Comparison of ENCODE assay signal across 8 cellular contexts in genomic region chr19:18417250-18418033, GRCh38. TPM values are rescaled to one million over a fixed set of nuclear protein-coding genes. Genes with fewer than 3 reads are reported as not detected.
DNase-seq lines count a peak whose midpoint lies in the region; ATAC-seq, FAIRE-seq and TF ChIP-seq lines count a peak whose summit lies in the region.

No MANE protein-coding gene starts in this region.

- H2AFZ ChIP-seq in K562 (ENCODE audit: low read depth, low read length), result peak overlapping the region; percentile 92

- peak overlapping the region; percentile 88 for H3K4me2 ChIP-seq in K562 (ENCODE audit: insufficient read depth, low read length)

- no peak for TF ChIP-seq RAD21 in K562 (CRISPR knock-in tag; conservative IDR thresholded peaks at IDR 0.05 in 1 of 2, IDR thresholded peaks at IDR 0.05 in 1 of 2)

- H3K4me1 ChIP-seq in K562 (replicated peaks in 1 of 2; ENCODE audit: control insufficient read depth in 2 of 2, insufficient read depth in 2 of 2, low read length in 2 of 2) (peaks cover 51 to 91% of the 10 kb centered on the region in 2 experiments), sigmoid colon (peaks cover 0 to 68% (median 62%) of the 10 kb centered on the region in 4 donors)

- no peak for TF ChIP-seq CTCF in K562 (IDR thresholded peaks at IDR 0.05 in 2 of 3, conservative IDR thresholded peaks at IDR 0.05 in 1 of 3; ENCODE audit: insufficient read depth in 2 of 3, low read depth in 1 of 3, low read length in 3 of 3)
- TF ChIP-seq CTCF in sigmoid colon (IDR thresholded peaks at IDR 0.05), result no peak

- WGBS in K562 (ENCODE audit: insufficient coverage, low coverage, missing lambda C conversion rate), result 0% methylated on average over 29 of the region's 54 CpGs
- 0 to 1% methylated on average over 54 of the region's 54 CpGs for WGBS in sigmoid colon, 2 donors

- DNase-seq in COR-L47 (lab: John Stamatoyannopoulos, UW) (peak; percentile 83), HCEC 1CT (peak; percentile 69), OCI-M2 (lab: John Stamatoyannopoulos, UW; ENCODE audit: unreplicated experiment) (peak; percentile 68), K562 (ENCODE audit: extremely low read depth in 1 of 4, low spot score in 3 of 4) (peak; percentile 79 to 94 (median 85)), sigmoid colon (peak; percentile 91), NAMALWA (ENCODE audit: low spot score) (no peak)

- H3K9me3 ChIP-seq in K562 (replicated peaks; ENCODE audit: control insufficient read depth, insufficient read depth, low read depth, low read length) (no peaks in the 10 kb centered on the region), sigmoid colon (no peaks in the 10 kb centered on the region)

- TF ChIP-seq POLR2A in K562 (conservative IDR thresholded peaks at IDR 0.05), result peak; percentile 50
- no peak for TF ChIP-seq POLR2A in sigmoid colon (IDR thresholded peaks at IDR 0.05)

- FAIRE-seq in K562 (lab: Jason Lieb, UNC), result no peak

- peaks cover 12% of the 10 kb centered on the region; the same call in 1 of the 3 replicates for H3K36me3 ChIP-seq in K562 (ENCODE audit: control insufficient read depth, insufficient read depth, low read length)
- H3K36me3 ChIP-seq in sigmoid colon, result no peaks in the 10 kb centered on the region

- no peaks in the 10 kb centered on the region for H3K27me3 ChIP-seq in K562 (ENCODE audit: control insufficient read depth in 2 of 2, insufficient read depth in 2 of 2, low read length in 2 of 2)
- peaks cover 0 to 29% (median 3%) of the 10 kb centered on the region in 3 donors for H3K27me3 ChIP-seq in sigmoid colon

- peaks cover 10% of the 10 kb centered on the region; the same call in 1 of the 2 replicates for H4K20me1 ChIP-seq in K562 (replicated peaks; ENCODE audit: control insufficient read depth, insufficient read depth, low read length)

- intact Hi-C loops in K562 (cut with micrococcal nuclease), result loop anchor here (5.0 kb wide), 1 partner anchor 215 kb away; the partner anchor contains the start of gene RAB3A
- intact Hi-C loops in sigmoid colon (cut with DNase I), result loop anchor here (5.0 to 10.0 kb wide), 2 partner anchors 135 to 303 kb away; partner anchors contain the start of gene JUND

- peak overlapping the region; percentile 90 to 93 for H3K9ac ChIP-seq in K562 (ENCODE audit: insufficient read depth in 1 of 2, low read depth in 2 of 2, low read length in 2 of 2)

- CTCF ChIA-PET in K562 (lab: Yijun Ruan, JAX; ENCODE audit: low intra/inter-chr PET ratio), result no interaction called here

- peaks cover 47% of the 10 kb centered on the region for H3K79me2 ChIP-seq in K562 (ENCODE audit: control insufficient read depth, insufficient read depth, low read length)

- in situ Hi-C loops in K562 (cut with MboI), result loop anchor here (10.0 kb wide), 1 partner anchor 323 kb away; the partner anchor contains the start of gene MAST3

- no peaks in the 10 kb centered on the region for H3K9me1 ChIP-seq in K562 (ENCODE audit: control insufficient read depth, insufficient read depth, low read length)

- H3K27ac ChIP-seq in K562 (ENCODE audit: extremely low read depth, low read depth, low read length) (peak overlapping the region; percentile 97), sigmoid colon (peak overlapping the region; percentile 82 to 88 (median 86))

- POLR2A ChIA-PET in K562 (lab: Yijun Ruan, JAX), result interaction anchor here (0.6 to 11.1 kb wide), 11 partner anchors 11 to 646 kb away, joined by 3 to 244 read pairs (median 3); partner anchors contain the start of genes GDF15, JUND and SLC25A42

- TF ChIP-seq EP300 in K562 (IDR thresholded peaks at IDR 0.05; ENCODE audit: low read length), result peak; percentile 45
- no peak for TF ChIP-seq EP300 in sigmoid colon (IDR thresholded peaks at IDR 0.05)

- peak; percentile 74 for ATAC-seq in K562
- no peak for ATAC-seq in GM19324 (IDR thresholded peaks at IDR 0.05; ENCODE audit: low FRiP score, unreplicated experiment)

- no TSS peak for BruUV-seq in K562 (replicated peaks; lab: Mats Ljungman, UMichigan)

- H3K4me3 ChIP-seq in K562 (peak overlapping the region; percentile 60), iPS-11a (ENCODE audit: low read depth, low read length) (peak overlapping the region; percentile 34), sigmoid colon (peak overlapping the region; percentile 6 to 74 (median 38))

RNA-seq across cellular contexts. Expression of gene SSBP4, which starts 1.8 kb away (rescaled TPM):
- 28.5 and 141 TPM in 2 replicates for total RNA-seq in K562 (2011; cell fraction: chromatin; rRNA removed; ENCODE audit: low replicate concordance)
- 209 and 228 TPM in 2 replicates for total RNA-seq in K562 (2011; cell fraction: nucleolus; rRNA removed)
- 68.6 and 76.2 TPM in 2 replicates for total RNA-seq in K562 (2011; cell fraction: nucleoplasm; rRNA removed)
- total RNA-seq in K562 (2014; rRNA removed) (125 and 188 TPM in 2 replicates), K562 (2014; rRNA removed; fragmentation: Illumina TruSeq; extraction: Trizol) (21.2 and 21.4 TPM in 2 replicates), K562 (2015; rRNA removed; fragmentation: Illumina TruSeq; extraction: Trizol) (72.3 and 76.3 TPM in 2 replicates), K562 (2021) (189 TPM in 2 replicates), sigmoid colon (10 to 100 TPM; 52.4 to 71.4 (median 58.0) TPM)
- polyA plus RNA-seq in K562 (2011; rRNA removed) (20.1 and 25.9 TPM in 2 replicates), K562 (2014; fragmentation: Illumina TruSeq; extraction: Trizol) (39.0 and 114 TPM in 2 replicates), K562 (2014; fragmentation: Nextera tagmentation; extraction: Ambion mirVana) (1 to 10 TPM; 1.1 to 1.9 TPM), K562 (2014; rRNA removed) (119 and 133 TPM in 2 replicates), sigmoid colon (10 to 100 TPM; 13.9 to 51.4 (median 32.4) TPM)
- polyA plus RNA-seq in K562 (2011; cell fraction: cytosol; rRNA removed), result 25.4 and 118 TPM in 2 replicates
- 134 and 296 TPM in 2 replicates for polyA plus RNA-seq in K562 (2011; cell fraction: nucleus; rRNA removed)
- 81.3 and 110 TPM in 2 replicates for polyA plus RNA-seq in K562 (2012)
- 3.6 and 7.0 TPM in 2 replicates for polyA minus RNA-seq in K562 (2011; rRNA and poly(A)+ RNA removed)
- polyA minus RNA-seq in K562 (2011; cell fraction: cytosol; rRNA and poly(A)+ RNA removed), result 37.3 and 43.8 TPM in 2 replicates
- polyA minus RNA-seq in K562 (2011; cell fraction: nucleus; rRNA and poly(A)+ RNA removed), result 85.0 and 105 TPM in 2 replicates

RNA-seq across cellular contexts. Expression of gene LRRC25, which starts 20.0 kb away (rescaled TPM):
- 0.25 TPM in 1 of 2 replicates, not detected in the other for total RNA-seq in K562 (2011; cell fraction: chromatin; rRNA removed; ENCODE audit: low replicate concordance)
- 0.39 and 0.50 TPM in 2 replicates for total RNA-seq in K562 (2011; cell fraction: nucleolus; rRNA removed)
- 0.22 TPM in 1 of 2 replicates, not detected in the other for total RNA-seq in K562 (2011; cell fraction: nucleoplasm; rRNA removed)
- 0.18 and 0.29 TPM in 2 replicates for total RNA-seq in K562 (2014; rRNA removed)
- total RNA-seq in K562 (2014; rRNA removed; fragmentation: Illumina TruSeq; extraction: Trizol), result 0.07 TPM in 1 of 2 replicates, not detected in the other
- 0.30 and 0.36 TPM in 2 replicates for total RNA-seq in K562 (2015; rRNA removed; fragmentation: Illumina TruSeq; extraction: Trizol)
- 0.09 and 0.22 TPM in 2 replicates for total RNA-seq in K562 (2021)
- polyA plus RNA-seq in K562 (2011; rRNA removed), result 0.10 and 0.42 TPM in 2 replicates
- polyA plus RNA-seq in K562 (2011; cell fraction: cytosol; rRNA removed), result 0.31 and 0.41 TPM in 2 replicates
- polyA plus RNA-seq in K562 (2011; cell fraction: nucleus; rRNA removed), result 0.20 and 0.53 TPM in 2 replicates
- 0.33 and 1.1 TPM in 2 replicates for polyA plus RNA-seq in K562 (2012)
- 0.10 and 0.25 TPM in 2 replicates for polyA plus RNA-seq in K562 (2014; fragmentation: Illumina TruSeq; extraction: Trizol)
- polyA plus RNA-seq in K562 (2014; fragmentation: Nextera tagmentation; extraction: Ambion mirVana), result not detected
- 0.08 TPM in 1 of 2 replicates, not detected in the other for polyA plus RNA-seq in K562 (2014; rRNA removed)
- 0.11 and 0.18 TPM in 2 replicates for polyA minus RNA-seq in K562 (2011; rRNA and poly(A)+ RNA removed)
- 0.57 and 1.1 TPM in 2 replicates for polyA minus RNA-seq in K562 (2011; cell fraction: cytosol; rRNA and poly(A)+ RNA removed)
- 0.13 and 0.67 TPM in 2 replicates for polyA minus RNA-seq in K562 (2011; cell fraction: nucleus; rRNA and poly(A)+ RNA removed)
- total RNA-seq in sigmoid colon, result 10 to 100 TPM in 1 of 4 donors, 1 to 10 TPM in 3; 2.2 to 13.3 (median 9.0) TPM
- 10 to 100 TPM in 1 of 3 donors, 1 to 10 TPM in 2; 4.2 to 10.9 (median 6.0) TPM for polyA plus RNA-seq in sigmoid colon

RNA-seq across cellular contexts. Expression of gene ISYNA1, which starts 20.5 kb away (rescaled TPM):
- 155 and 651 TPM in 2 replicates for total RNA-seq in K562 (2011; cell fraction: chromatin; rRNA removed; ENCODE audit: low replicate concordance)
- 616 and 678 TPM in 2 replicates for total RNA-seq in K562 (2011; cell fraction: nucleolus; rRNA removed)
- total RNA-seq in K562 (2011; cell fraction: nucleoplasm; rRNA removed), result 226 and 284 TPM in 2 replicates
- total RNA-seq in K562 (2014; rRNA removed) (180 and 202 TPM in 2 replicates), K562 (2014; rRNA removed; fragmentation: Illumina TruSeq; extraction: Trizol) (14.6 and 32.0 TPM in 2 replicates), K562 (2015; rRNA removed; fragmentation: Illumina TruSeq; extraction: Trizol) (93.2 and 96.8 TPM in 2 replicates), K562 (2021) (435 and 460 TPM in 2 replicates), sigmoid colon (10 to 100 TPM in 3 of 4 donors, 1 to 10 TPM in 1; 9.1 to 12.8 (median 11.5) TPM)
- polyA plus RNA-seq in K562 (2011; rRNA removed) (99.3 and 191 TPM in 2 replicates), K562 (2014; fragmentation: Illumina TruSeq; extraction: Trizol) (73.2 and 198 TPM in 2 replicates), K562 (2014; fragmentation: Nextera tagmentation; extraction: Ambion mirVana) (10 to 100 TPM; 21.8 to 57.6 TPM), K562 (2014; rRNA removed) (376 and 380 TPM in 2 replicates), sigmoid colon (10 to 100 TPM in 1 of 3 donors, 1 to 10 TPM in 2; 3.7 to 18.7 (median 4.2) TPM)
- polyA plus RNA-seq in K562 (2011; cell fraction: cytosol; rRNA removed), result 148 and 356 TPM in 2 replicates
- 1,012 and 1,382 TPM in 2 replicates for polyA plus RNA-seq in K562 (2011; cell fraction: nucleus; rRNA removed)
- 319 and 453 TPM in 2 replicates for polyA plus RNA-seq in K562 (2012)
- 36.7 and 52.6 TPM in 2 replicates for polyA minus RNA-seq in K562 (2011; rRNA and poly(A)+ RNA removed)
- polyA minus RNA-seq in K562 (2011; cell fraction: cytosol; rRNA and poly(A)+ RNA removed), result 173 and 245 TPM in 2 replicates
- 114 and 124 TPM in 2 replicates for polyA minus RNA-seq in K562 (2011; cell fraction: nucleus; rRNA and poly(A)+ RNA removed)

RNA-seq across cellular contexts. Expression of gene GDF15, which starts 31.5 kb away (rescaled TPM):
- 25.1 and 116 TPM in 2 replicates for total RNA-seq in K562 (2011; cell fraction: chromatin; rRNA removed; ENCODE audit: low replicate concordance)
- 214 and 262 TPM in 2 replicates for total RNA-seq in K562 (2011; cell fraction: nucleolus; rRNA removed)
- total RNA-seq in K562 (2011; cell fraction: nucleoplasm; rRNA removed), result 94.6 and 109 TPM in 2 replicates
- total RNA-seq in K562 (2014; rRNA removed) (78.0 and 82.4 TPM in 2 replicates), K562 (2014; rRNA removed; fragmentation: Illumina TruSeq; extraction: Trizol) (7.3 TPM in 2 replicates), K562 (2015; rRNA removed; fragmentation: Illumina TruSeq; extraction: Trizol) (10.1 and 11.0 TPM in 2 replicates), K562 (2021) (69.8 and 74.5 TPM in 2 replicates), sigmoid colon (1 to 10 TPM; 1.1 to 7.9 (median 3.9) TPM)
- polyA plus RNA-seq in K562 (2011; rRNA removed) (12.5 TPM in 2 replicates), K562 (2014; fragmentation: Illumina TruSeq; extraction: Trizol) (19.3 and 47.1 TPM in 2 replicates), K562 (2014; fragmentation: Nextera tagmentation; extraction: Ambion mirVana) (1 to 10 TPM; 2.3 to 2.9 TPM), K562 (2014; rRNA removed) (57.2 and 67.4 TPM in 2 replicates), sigmoid colon (10 to 100 TPM in 2 of 3 donors, 1 to 10 TPM in 1; 7.2 to 79.7 (median 24.5) TPM)
- 31.8 and 127 TPM in 2 replicates for polyA plus RNA-seq in K562 (2011; cell fraction: cytosol; rRNA removed)
- 21.6 and 59.4 TPM in 2 replicates for polyA plus RNA-seq in K562 (2011; cell fraction: nucleus; rRNA removed)
- polyA plus RNA-seq in K562 (2012), result 50.1 and 369 TPM in 2 replicates
- 2.4 and 5.6 TPM in 2 replicates for polyA minus RNA-seq in K562 (2011; rRNA and poly(A)+ RNA removed)
- 31.8 and 32.2 TPM in 2 replicates for polyA minus RNA-seq in K562 (2011; cell fraction: cytosol; rRNA and poly(A)+ RNA removed)
- 18.5 and 24.2 TPM in 2 replicates for polyA minus RNA-seq in K562 (2011; cell fraction: nucleus; rRNA and poly(A)+ RNA removed)
